In the genomic region with DNA sequence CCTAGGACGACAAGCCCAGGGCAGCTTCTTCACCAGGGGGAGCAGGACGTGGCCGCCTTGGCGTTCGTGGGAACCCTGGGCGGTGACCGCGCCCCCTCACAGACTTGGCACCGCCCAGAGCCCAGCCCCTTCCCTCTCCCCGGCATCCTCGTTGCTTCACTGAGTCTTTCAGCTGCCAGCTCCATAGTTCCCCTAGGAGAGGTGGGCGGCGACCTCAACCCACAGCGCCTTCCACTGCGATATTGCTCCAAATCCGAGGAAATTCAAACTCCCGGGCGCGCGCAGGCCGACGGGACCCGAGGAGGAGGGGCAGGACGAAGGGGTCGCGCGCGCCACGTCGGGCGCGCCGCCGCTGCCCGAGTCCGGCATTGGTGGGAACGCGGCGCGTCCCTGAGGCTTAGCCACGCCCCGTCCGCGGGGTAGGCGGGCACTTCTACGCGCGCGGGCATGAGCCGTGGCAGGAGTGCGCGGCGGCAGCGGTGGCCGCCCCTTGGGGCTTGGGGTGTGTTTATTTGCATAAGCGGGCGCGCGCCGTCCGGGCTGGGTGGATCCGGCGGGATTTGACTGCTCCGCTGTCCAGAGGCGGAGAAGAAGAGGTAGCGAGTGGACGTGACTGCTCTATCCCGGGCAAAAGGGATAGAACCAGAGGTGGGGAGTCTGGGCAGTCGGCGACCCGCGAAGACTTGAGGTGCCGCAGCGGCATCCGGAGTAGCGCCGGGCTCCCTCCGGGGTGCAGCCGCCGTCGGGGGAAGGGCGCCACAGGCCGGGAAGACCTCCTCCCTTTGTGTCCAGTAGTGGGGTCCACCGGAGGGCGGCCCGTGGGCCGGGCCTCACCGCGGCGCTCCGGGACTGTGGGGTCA, we compare ENCODE assay signal across 8 cellular contexts. TPM values are rescaled to one million over a fixed set of nuclear protein-coding genes. Genes with fewer than 3 reads are reported as not detected.
DNase-seq lines count a peak whose midpoint lies in the region; ATAC-seq, FAIRE-seq and TF ChIP-seq lines count a peak whose summit lies in the region.

A gene with protein sequence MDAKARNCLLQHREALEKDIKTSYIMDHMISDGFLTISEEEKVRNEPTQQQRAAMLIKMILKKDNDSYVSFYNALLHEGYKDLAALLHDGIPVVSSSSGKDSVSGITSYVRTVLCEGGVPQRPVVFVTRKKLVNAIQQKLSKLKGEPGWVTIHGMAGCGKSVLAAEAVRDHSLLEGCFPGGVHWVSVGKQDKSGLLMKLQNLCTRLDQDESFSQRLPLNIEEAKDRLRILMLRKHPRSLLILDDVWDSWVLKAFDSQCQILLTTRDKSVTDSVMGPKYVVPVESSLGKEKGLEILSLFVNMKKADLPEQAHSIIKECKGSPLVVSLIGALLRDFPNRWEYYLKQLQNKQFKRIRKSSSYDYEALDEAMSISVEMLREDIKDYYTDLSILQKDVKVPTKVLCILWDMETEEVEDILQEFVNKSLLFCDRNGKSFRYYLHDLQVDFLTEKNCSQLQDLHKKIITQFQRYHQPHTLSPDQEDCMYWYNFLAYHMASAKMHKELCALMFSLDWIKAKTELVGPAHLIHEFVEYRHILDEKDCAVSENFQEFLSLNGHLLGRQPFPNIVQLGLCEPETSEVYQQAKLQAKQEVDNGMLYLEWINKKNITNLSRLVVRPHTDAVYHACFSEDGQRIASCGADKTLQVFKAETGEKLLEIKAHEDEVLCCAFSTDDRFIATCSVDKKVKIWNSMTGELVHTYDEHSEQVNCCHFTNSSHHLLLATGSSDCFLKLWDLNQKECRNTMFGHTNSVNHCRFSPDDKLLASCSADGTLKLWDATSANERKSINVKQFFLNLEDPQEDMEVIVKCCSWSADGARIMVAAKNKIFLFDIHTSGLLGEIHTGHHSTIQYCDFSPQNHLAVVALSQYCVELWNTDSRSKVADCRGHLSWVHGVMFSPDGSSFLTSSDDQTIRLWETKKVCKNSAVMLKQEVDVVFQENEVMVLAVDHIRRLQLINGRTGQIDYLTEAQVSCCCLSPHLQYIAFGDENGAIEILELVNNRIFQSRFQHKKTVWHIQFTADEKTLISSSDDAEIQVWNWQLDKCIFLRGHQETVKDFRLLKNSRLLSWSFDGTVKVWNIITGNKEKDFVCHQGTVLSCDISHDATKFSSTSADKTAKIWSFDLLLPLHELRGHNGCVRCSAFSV (N-terminal part only) (plus strand): TSS at position 579 of the 860 bp plus-strand sequence. CDS start 3,070 bp downstream, outside the sequence.
A gene with protein sequence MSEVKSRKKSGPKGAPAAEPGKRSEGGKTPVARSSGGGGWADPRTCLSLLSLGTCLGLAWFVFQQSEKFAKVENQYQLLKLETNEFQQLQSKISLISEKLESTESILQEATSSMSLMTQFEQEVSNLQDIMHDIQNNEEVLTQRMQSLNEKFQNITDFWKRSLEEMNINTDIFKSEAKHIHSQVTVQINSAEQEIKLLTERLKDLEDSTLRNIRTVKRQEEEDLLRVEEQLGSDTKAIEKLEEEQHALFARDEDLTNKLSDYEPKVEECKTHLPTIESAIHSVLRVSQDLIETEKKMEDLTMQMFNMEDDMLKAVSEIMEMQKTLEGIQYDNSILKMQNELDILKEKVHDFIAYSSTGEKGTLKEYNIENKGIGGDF (minus strand): TSS at position 77 of the 860 bp plus-strand sequence. CDS start 87 bp downstream, outside the sequence.

- ATAC-seq in CD4-positive, CD25-positive, alpha-beta regulatory T cell (ENCODE audit: low read depth in 2 of 2) = peak; percentile 92 to 95
- ATAC-seq in GM19438 (IDR thresholded peaks at IDR 0.05; ENCODE audit: low read depth, unreplicated experiment) (peak; percentile 82), HG03571 (IDR thresholded peaks at IDR 0.05; ENCODE audit: unreplicated experiment) (peak; percentile 83), HepG2 (peak; percentile 92)

- peak within 1 kb of the TSS; percentile 98 to 100 (median 98) for H3K4me3 Mint-ChIP-seq in CD4-positive, CD25-positive, alpha-beta regulatory T cell

- no peaks in the 10 kb centered on the region; the same call in 1 of the 2 replicates for H4K20me1 ChIP-seq in HepG2 (ENCODE audit: insufficient read depth, low read length)

- peaks cover 12 to 71% (median 50%) of the 10 kb centered on the region in 4 donors for H3K4me1 Mint-ChIP-seq in CD4-positive, CD25-positive, alpha-beta regulatory T cell

- no peaks in the 10 kb centered on the region for H3K27me3 Mint-ChIP-seq in CD4-positive, CD25-positive, alpha-beta regulatory T cell

- no peak for TF ChIP-seq RAD21 in HepG2 (CRISPR knock-in tag; IDR thresholded peaks at IDR 0.05)

- peak within 1 kb of the TSS; percentile 91 to 96 (median 96) for H3K27ac Mint-ChIP-seq in CD4-positive, CD25-positive, alpha-beta regulatory T cell

- peak; percentile 70 to 83; a peak in 3 of 4 replicates for TF ChIP-seq POLR2A in HepG2 (IDR thresholded peaks at IDR 0.05; ENCODE audit: insufficient read depth in 1 of 2, low read depth in 2 of 2, low read length in 2 of 2)

- no peaks in the 10 kb centered on the region for H3K9me3 ChIP-seq in CD4-positive, CD25-positive, alpha-beta regulatory T cell (ENCODE audit: control insufficient read depth in 2 of 2, low read length in 2 of 2)
- H3K9me3 ChIP-seq in HepG2 (ENCODE audit: low read length) = no peaks in the 10 kb centered on the region

- peak within 1 kb of the TSS; percentile 70 for H3K4me2 ChIP-seq in HepG2 (ENCODE audit: low read depth, low read length)

- H2AFZ ChIP-seq in HepG2 (ENCODE audit: low read length) = peak within 1 kb of the TSS; percentile 66

- intact Hi-C loops in HepG2 (cut with micrococcal nuclease; ENCODE audit: unreplicated experiment) = loop anchor here (1.0 to 2.0 kb wide), 3 partner anchors 52 to 142 kb away; a partner anchor contains a TSS

- peaks cover 34% of the 10 kb centered on the region for H3K4me1 ChIP-seq in CD4-positive, CD25-positive, alpha-beta regulatory T cell (ENCODE audit: control insufficient read depth, insufficient read depth, low read length, poor library complexity, severe bottlenecking)
- peaks cover 40% of the 10 kb centered on the region for H3K4me1 ChIP-seq in HepG2 (ENCODE audit: insufficient read depth, low read length)

- DNase-seq in CD4-positive, CD25-positive, alpha-beta regulatory T cell = peak; percentile 93 to 97 (median 97)
- DNase-seq in NCI-H774 (lab: John Stamatoyannopoulos, UW) (peak; percentile 96), dermis blood vessel endothelial cell (peak; percentile 98), HepG2 (ENCODE audit: low spot score) (peak; percentile 89)
- DNase-seq in activated CD4-positive, alpha-beta T cell treated with anti-CD3 and anti-CD28 coated beads, Interleukin-2, amount 50 U/mL, for 4 hours = peak; percentile 93 to 95
- peak; percentile 96 for DNase-seq in stimulated activated CD4-positive, alpha-beta T cell treated with anti-CD3 and anti-CD28 coated beads, Interleukin-2, amount 100 ng/mL, for 48 hours

- BruUV-seq in HepG2 (replicated peaks; lab: Mats Ljungman, UMichigan) = no TSS peak

- H3K9ac ChIP-seq in HepG2 (ENCODE audit: insufficient read depth, low read depth, low read length) = peak within 1 kb of the TSS; percentile 91

- WGBS in HepG2 (ENCODE audit: low lambda C conversion rate) = under 1% methylated on average over 26 of the region's 91 CpGs

- H3K27ac ChIP-seq in CD4-positive, CD25-positive, alpha-beta regulatory T cell (ENCODE audit: insufficient read depth, low read length, poor library complexity, severe bottlenecking) = peak within 1 kb of the TSS; percentile 83
- peak within 1 kb of the TSS; percentile 84 for H3K27ac ChIP-seq in HepG2 (ENCODE audit: extremely low read length, insufficient read depth, low read length)

- H3K4me3 ChIP-seq in CD4-positive, CD25-positive, alpha-beta regulatory T cell (ENCODE audit: low read depth, low read length) = peak within 1 kb of the TSS; percentile 98
- H3K4me3 ChIP-seq in HepG2 (replicated peaks in 1 of 3; ENCODE audit: insufficient read depth in 1 of 3, low read depth in 2 of 3, low read length in 3 of 3) = peak within 1 kb of the TSS; percentile 88 to 99 (median 95)

- H3K36me3 ChIP-seq in CD4-positive, CD25-positive, alpha-beta regulatory T cell (ENCODE audit: control insufficient read depth, insufficient read depth, low read length) = peaks cover 11% of the 10 kb centered on the region
- H3K36me3 ChIP-seq in HepG2 (replicated peaks in 1 of 2; ENCODE audit: control insufficient read depth in 1 of 2, insufficient read depth in 2 of 2, low read length in 2 of 2) = peaks cover 1 to 15% of the 10 kb centered on the region in 2 experiments; a peak in 3 of 5 replicates

- H3K36me3 Mint-ChIP-seq in CD4-positive, CD25-positive, alpha-beta regulatory T cell = peaks cover 9% of the 10 kb centered on the region

- in situ Hi-C loops in HepG2 (cut with HindIII; ENCODE audit: extremely low pct_ligation_motif_present, low pct_unique_long_range_greater_than_20kb) = no loop called here

- TF ChIP-seq CTCF in HepG2 (CRISPR knock-in tag; IDR thresholded peaks at IDR 0.05) = peak; percentile 12; the same call in 1 of the 2 replicates

- H3K9me3 Mint-ChIP-seq in CD4-positive, CD25-positive, alpha-beta regulatory T cell = no peaks in the 10 kb centered on the region

- FAIRE-seq in HepG2 (lab: Jason Lieb, UNC) = peak; percentile 58

- POLR2A ChIA-PET in HepG2 (lab: Yijun Ruan, JAX) = interaction anchor here (0.5 to 1.7 kb wide), 3 partner anchors 51 to 130 kb away, joined by 3 to 21 read pairs (median 4); a partner anchor contains a TSS

- TF ChIP-seq EP300 in HepG2 (IDR thresholded peaks at IDR 0.05; ENCODE audit: low read depth in 2 of 2, low read length in 2 of 2) (no peak), HepG2 (CRISPR knock-in tag; IDR thresholded peaks at IDR 0.05; ENCODE audit: borderline replicate concordance) (no peak)

- no peaks in the 10 kb centered on the region for H3K27me3 ChIP-seq in CD4-positive, CD25-positive, alpha-beta regulatory T cell (ENCODE audit: control insufficient read depth, insufficient read depth, low read length)
- H3K27me3 ChIP-seq in HepG2 (ENCODE audit: control insufficient read depth in 1 of 2, insufficient read depth in 2 of 2, low read length in 2 of 2) = no peaks in the 10 kb centered on the region; a peak in 1 of 5 replicates

- peaks cover 61% of the 10 kb centered on the region for H3K79me2 ChIP-seq in HepG2 (ENCODE audit: insufficient read depth, low read length)

- CTCF ChIA-PET in HepG2 (lab: Yijun Ruan, JAX; ENCODE audit: low intra/inter-chr PET ratio, low total read pairs) = no interaction called here

RNA-seq across cellular contexts. Expression of the first gene that starts in this region (rescaled TPM):
- total RNA-seq in CD4-positive, CD25-positive, alpha-beta regulatory T cell = 28.5 TPM
- polyA plus RNA-seq in CD4-positive, CD25-positive, alpha-beta regulatory T cell = 1 to 10 TPM; 4.9 to 7.5 (median 6.8) TPM
- total RNA-seq in dermis blood vessel endothelial cell (29.1 and 37.3 TPM in 2 replicates), HepG2 (2016; rRNA removed; fragmentation: Illumina TruSeq; extraction: Trizol) (13.0 and 17.9 TPM in 2 replicates)
- 2.6 and 2.9 TPM in 2 replicates for total RNA-seq in HepG2 (2016; cell fraction: cytosol; rRNA removed; fragmentation: Illumina TruSeq; extraction: Trizol; ENCODE audit: low read depth)
- 12.7 and 16.8 TPM in 2 replicates for total RNA-seq in HepG2 (2016; cell fraction: insoluble cytoplasmic fraction; rRNA removed; fragmentation: Illumina TruSeq; extraction: Trizol)
- total RNA-seq in HepG2 (2016; cell fraction: membrane; rRNA removed; fragmentation: Illumina TruSeq; extraction: Trizol) = 4.9 and 5.0 TPM in 2 replicates
- total RNA-seq in HepG2 (2016; cell fraction: nucleus; rRNA removed; fragmentation: Illumina TruSeq; extraction: Trizol) = 16.1 and 16.3 TPM in 2 replicates
- 5.6 and 6.0 TPM in 2 replicates for polyA plus RNA-seq in HepG2 (2011; rRNA removed)
- 3.2 and 3.7 TPM in 2 replicates for polyA plus RNA-seq in HepG2 (2011; cell fraction: cytosol; rRNA removed)
- 4.9 and 5.2 TPM in 2 replicates for polyA plus RNA-seq in HepG2 (2011; cell fraction: nucleus; rRNA removed)
- polyA plus RNA-seq in HepG2 (2012) = 3.4 and 5.4 TPM in 2 replicates
- polyA plus RNA-seq in HepG2 (2016; cell fraction: cytosol; fragmentation: Illumina TruSeq; extraction: Trizol; ENCODE audit: low read depth) = 0.33 and 0.40 TPM in 2 replicates
- 11.7 and 12.8 TPM in 2 replicates for polyA plus RNA-seq in HepG2 (2016; cell fraction: insoluble cytoplasmic fraction; fragmentation: Illumina TruSeq; extraction: Trizol; ENCODE audit: low read depth)
- 1.5 and 1.8 TPM in 2 replicates for polyA plus RNA-seq in HepG2 (2016; cell fraction: membrane; fragmentation: Illumina TruSeq; extraction: Trizol; ENCODE audit: low read depth)
- polyA plus RNA-seq in HepG2 (2016; cell fraction: nucleus; fragmentation: Illumina TruSeq; extraction: Trizol; ENCODE audit: insufficient read depth, low read depth) = 12.8 and 14.3 TPM in 2 replicates
- polyA minus RNA-seq in HepG2 (2011; rRNA and poly(A)+ RNA removed; ENCODE audit: low replicate concordance) = 6.8 and 9.6 TPM in 2 replicates
- polyA minus RNA-seq in HepG2 (2011; cell fraction: cytosol; rRNA and poly(A)+ RNA removed) = 9.8 and 11.1 TPM in 2 replicates
- polyA minus RNA-seq in HepG2 (2011; cell fraction: nucleus; rRNA and poly(A)+ RNA removed) = 27.8 and 32.8 TPM in 2 replicates

RNA-seq across cellular contexts. Expression of the second gene that starts in this region (rescaled TPM):
- 3.4 TPM for total RNA-seq in CD4-positive, CD25-positive, alpha-beta regulatory T cell
- polyA plus RNA-seq in CD4-positive, CD25-positive, alpha-beta regulatory T cell = 10 to 100 TPM in 2 of 4 donors, 1 to 10 TPM in 2; 6.2 to 11.0 (median 9.2) TPM
- 44.4 and 51.6 TPM in 2 replicates for total RNA-seq in dermis blood vessel endothelial cell
- 50.4 and 55.5 TPM in 2 replicates for total RNA-seq in HepG2 (2016; rRNA removed; fragmentation: Illumina TruSeq; extraction: Trizol)
- total RNA-seq in HepG2 (2016; cell fraction: cytosol; rRNA removed; fragmentation: Illumina TruSeq; extraction: Trizol; ENCODE audit: low read depth) = 12.8 and 13.3 TPM in 2 replicates
- 49.3 and 57.3 TPM in 2 replicates for total RNA-seq in HepG2 (2016; cell fraction: insoluble cytoplasmic fraction; rRNA removed; fragmentation: Illumina TruSeq; extraction: Trizol)
- total RNA-seq in HepG2 (2016; cell fraction: membrane; rRNA removed; fragmentation: Illumina TruSeq; extraction: Trizol) = 26.4 and 30.6 TPM in 2 replicates
- total RNA-seq in HepG2 (2016; cell fraction: nucleus; rRNA removed; fragmentation: Illumina TruSeq; extraction: Trizol) = 45.6 and 51.3 TPM in 2 replicates
- polyA plus RNA-seq in HepG2 (2011; rRNA removed) = 13.1 and 20.0 TPM in 2 replicates
- 11.1 and 13.4 TPM in 2 replicates for polyA plus RNA-seq in HepG2 (2011; cell fraction: cytosol; rRNA removed)
- polyA plus RNA-seq in HepG2 (2011; cell fraction: nucleus; rRNA removed) = 3.2 and 5.0 TPM in 2 replicates
- polyA plus RNA-seq in HepG2 (2012) = 27.7 and 37.0 TPM in 2 replicates
- 12.5 and 13.4 TPM in 2 replicates for polyA plus RNA-seq in HepG2 (2016; cell fraction: cytosol; fragmentation: Illumina TruSeq; extraction: Trizol; ENCODE audit: low read depth)
- polyA plus RNA-seq in HepG2 (2016; cell fraction: insoluble cytoplasmic fraction; fragmentation: Illumina TruSeq; extraction: Trizol; ENCODE audit: low read depth) = 45.9 and 51.3 TPM in 2 replicates
- 22.0 and 23.3 TPM in 2 replicates for polyA plus RNA-seq in HepG2 (2016; cell fraction: membrane; fragmentation: Illumina TruSeq; extraction: Trizol; ENCODE audit: low read depth)
- 59.6 and 61.9 TPM in 2 replicates for polyA plus RNA-seq in HepG2 (2016; cell fraction: nucleus; fragmentation: Illumina TruSeq; extraction: Trizol; ENCODE audit: insufficient read depth, low read depth)
- polyA minus RNA-seq in HepG2 (2011; rRNA and poly(A)+ RNA removed; ENCODE audit: low replicate concordance) = 2.1 and 3.1 TPM in 2 replicates
- 12.5 and 14.2 TPM in 2 replicates for polyA minus RNA-seq in HepG2 (2011; cell fraction: cytosol; rRNA and poly(A)+ RNA removed)
- polyA minus RNA-seq in HepG2 (2011; cell fraction: nucleus; rRNA and poly(A)+ RNA removed) = 8.5 and 10.9 TPM in 2 replicates

Comparison
In these comparisons a context has a peak if more than half of its experiments do, and no peak if none do; other contexts are left out.
1. Peak in every context shown above with its lines: DNase-seq, ATAC-seq, H3K4me3 ChIP-seq and H3K27ac ChIP-seq.